In genomic region chr17:36816889-36817288, GRCh38 we compare ENCODE assay signal across 2 cellular contexts.
TF ChIP-seq lines count a peak whose summit lies in the region.

No MANE protein-coding gene starts in this region.

TF ChIP-seq in HEK293, 187 proteins besides CTCF, POLR2A, EP300 and RAD21:
- TF ChIP-seq EGR2 (tag by site-specific recombination; IDR thresholded peaks at IDR 0.05; ENCODE audit: low read depth) (peak; percentile 87), ZSCAN4 (tag by site-specific recombination; IDR thresholded peaks at IDR 0.05) (peak; percentile 97), ZFHX2 (tag by site-specific recombination; conservative IDR thresholded peaks at IDR 0.05) (peak; percentile 83), ZBTB10 (tag by site-specific recombination; IDR thresholded peaks at IDR 0.05) (no peak), ZNF670 (tag by site-specific recombination; IDR thresholded peaks at IDR 0.05; ENCODE audit: low read depth) (no peak)

TF ChIP-seq in endothelial cell of umbilical vein, 7 proteins besides CTCF, POLR2A, EP300 and RAD21:
- no peak for TF ChIP-seq MYC (IDR thresholded peaks at IDR 0.05; ENCODE audit: low read depth, low read length)
- no peak for TF ChIP-seq GATA2 (IDR thresholded peaks at IDR 0.05; ENCODE audit: insufficient read depth, insufficient read length, low read depth, low read length)
- no peak for TF ChIP-seq EZH2 (IDR thresholded peaks at IDR 0.05; ENCODE audit: borderline replicate concordance, low read depth, low read length, severe bottlenecking)
- no peak for TF ChIP-seq POLR2AphosphoS5 (IDR thresholded peaks at IDR 0.05; ENCODE audit: insufficient read depth, low read depth, low read length)
- peak; percentile 43 for TF ChIP-seq MAX (IDR thresholded peaks at IDR 0.05; ENCODE audit: insufficient read depth, insufficient read length)
- no peak for TF ChIP-seq JUN (IDR thresholded peaks at IDR 0.05; ENCODE audit: borderline replicate concordance, insufficient read depth, insufficient read length, low read depth)
- TF ChIP-seq FOS (IDR thresholded peaks at IDR 0.05; ENCODE audit: borderline replicate concordance, insufficient read depth, low read length), result no peak
TF ChIP-seq in endothelial cell of umbilical vein: peak in this region for 1.
